Comparison of ENCODE assay signal across 1 cellular context in the genomic region with DNA sequence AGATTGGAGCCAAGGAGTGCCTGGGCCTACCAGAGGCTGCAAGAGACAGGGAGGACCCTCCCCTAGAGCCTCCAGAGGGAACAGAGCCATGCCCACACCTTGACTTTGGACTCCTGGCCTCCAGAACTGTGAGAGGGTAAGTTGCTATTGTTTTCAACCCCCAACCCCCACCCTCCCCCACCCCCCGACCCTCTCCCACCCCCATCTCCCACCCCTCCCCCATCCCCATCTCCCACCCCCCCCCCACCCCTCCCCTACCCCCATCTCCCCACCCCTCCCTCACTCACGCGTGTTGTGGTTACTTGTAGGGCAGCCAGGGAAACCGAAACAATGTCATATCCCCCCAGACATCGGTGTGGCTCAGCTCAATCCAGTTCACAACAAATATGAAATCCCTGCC.
TF ChIP-seq lines count a peak whose summit lies in the region.

No MANE protein-coding gene starts in this region.

TF ChIP-seq in endothelial cell of umbilical vein, 7 proteins besides CTCF, POLR2A, EP300 and RAD21:
- TF ChIP-seq JUN (IDR thresholded peaks at IDR 0.05; ENCODE audit: borderline replicate concordance, insufficient read depth, insufficient read length, low read depth), result no peak
- no peak for TF ChIP-seq EZH2 (IDR thresholded peaks at IDR 0.05; ENCODE audit: borderline replicate concordance, low read depth, low read length, severe bottlenecking)
- no peak for TF ChIP-seq GATA2 (IDR thresholded peaks at IDR 0.05; ENCODE audit: insufficient read depth, insufficient read length, low read depth, low read length)
- no peak for TF ChIP-seq POLR2AphosphoS5 (IDR thresholded peaks at IDR 0.05; ENCODE audit: insufficient read depth, low read depth, low read length)
- TF ChIP-seq, protein P1, sequence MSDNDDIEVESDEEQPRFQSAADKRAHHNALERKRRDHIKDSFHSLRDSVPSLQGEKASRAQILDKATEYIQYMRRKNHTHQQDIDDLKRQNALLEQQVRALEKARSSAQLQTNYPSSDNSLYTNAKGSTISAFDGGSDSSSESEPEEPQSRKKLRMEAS (IDR thresholded peaks at IDR 0.05; ENCODE audit: insufficient read depth, insufficient read length), result no peak
- no peak for TF ChIP-seq MYC (IDR thresholded peaks at IDR 0.05; ENCODE audit: low read depth, low read length)
- no peak for TF ChIP-seq FOS (IDR thresholded peaks at IDR 0.05; ENCODE audit: borderline replicate concordance, insufficient read depth, low read length)
TF ChIP-seq in endothelial cell of umbilical vein: peak in this region for 0.
